ENCODE assay signal across 12 cellular contexts in the genomic region with DNA sequence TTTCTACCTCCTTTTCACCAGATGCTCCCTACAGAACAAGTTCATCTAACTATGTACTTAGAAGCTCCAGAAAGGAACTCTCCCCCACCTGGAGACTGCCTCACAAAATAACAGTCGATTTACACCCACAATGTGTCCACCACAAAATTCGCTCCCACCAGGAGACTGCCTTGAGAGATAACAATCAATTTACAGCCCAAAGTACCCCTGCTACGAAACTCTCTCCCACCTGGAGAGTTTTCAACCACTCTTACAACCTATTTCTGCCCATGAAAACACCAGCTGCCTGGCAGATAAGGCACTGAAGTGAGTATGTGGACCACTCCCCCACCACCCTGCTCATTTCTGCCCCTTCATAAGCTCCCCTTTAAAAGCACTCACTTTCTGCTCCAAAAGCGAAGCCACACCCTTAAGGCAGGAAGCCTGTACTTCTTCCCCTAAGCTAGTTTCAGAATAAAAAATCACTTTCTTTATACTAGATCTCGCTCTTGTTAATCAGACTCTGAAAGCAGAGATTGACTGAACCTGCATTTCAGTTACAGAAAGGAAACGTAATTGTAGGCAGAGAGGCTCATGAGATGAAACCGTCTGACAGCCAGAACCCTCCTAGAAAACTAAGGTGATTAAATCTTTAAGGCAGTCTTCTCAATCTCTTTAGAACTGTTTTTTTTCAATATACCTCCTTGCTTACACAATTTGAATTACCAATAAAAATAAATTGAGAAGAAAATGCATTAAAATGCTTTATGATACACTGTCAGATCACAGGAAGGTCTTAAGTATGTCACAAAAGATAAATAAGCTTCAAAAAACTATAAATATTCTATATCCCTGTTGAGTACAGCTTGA.
DNase-seq lines count a peak whose midpoint lies in the region; ATAC-seq and TF ChIP-seq lines count a peak whose summit lies in the region.
"Had no signal": no experiment of that assay in that cellular context is flagged by ENCODE, and none has a peak within 500 bp of the region (broad histone marks: within the 10 kb centered on the region; RNA-seq: fewer than 3 reads in every experiment).

No MANE protein-coding gene starts in this region.

- H3K36me3 ChIP-seq in mucosa of descending colon (ENCODE audit: low read depth): no peaks in the 10 kb centered on the region

- H3K4me3 Mint-ChIP-seq in activated CD4-positive, alpha-beta T cell treated with anti-CD3 and anti-CD28 coated beads, Interleukin-2, amount 10 ng/mL, durations not matched to agents 24 days and 14 days: no peak overlapping the region
- H3K4me3 Mint-ChIP-seq: activated naive CD8-positive, alpha-beta T cell treated with anti-CD3 and anti-CD28 coated beads, Interleukin-2, amount 10 ng/mL, durations not matched to agents 7 days and 5 days had no signal

- no peaks in the 10 kb centered on the region for H3K9me3 Mint-ChIP-seq in activated CD4-positive, alpha-beta T cell treated with anti-CD3 and anti-CD28 coated beads, Interleukin-2, amount 10 ng/mL, durations not matched to agents 24 days and 14 days
- H3K9me3 Mint-ChIP-seq: activated naive CD8-positive, alpha-beta T cell treated with anti-CD3 and anti-CD28 coated beads, Interleukin-2, amount 10 ng/mL, durations not matched to agents 7 days and 5 days had no signal

- H3K36me3 Mint-ChIP-seq in activated CD4-positive, alpha-beta T cell treated with anti-CD3 and anti-CD28 coated beads, Interleukin-2, amount 10 ng/mL, durations not matched to agents 24 days and 14 days (ENCODE audit: low read depth): no peaks in the 10 kb centered on the region
- H3K36me3 Mint-ChIP-seq: activated naive CD8-positive, alpha-beta T cell treated with anti-CD3 and anti-CD28 coated beads, Interleukin-2, amount 10 ng/mL, durations not matched to agents 7 days and 5 days had no signal

- H3K27me3 Mint-ChIP-seq in activated CD4-positive, alpha-beta T cell treated with anti-CD3 and anti-CD28 coated beads, Interleukin-2, amount 10 ng/mL, durations not matched to agents 24 days and 14 days: peaks cover 20% of the 10 kb centered on the region
- H3K27me3 Mint-ChIP-seq: progenitor cell of endocrine pancreas had no signal

- H3K9me3 ChIP-seq in mucosa of descending colon: no peaks in the 10 kb centered on the region
- H3K9me3 ChIP-seq: A549 had no signal

- H3K4me1 ChIP-seq in mucosa of descending colon (ENCODE audit: low read depth): peaks cover 7% of the 10 kb centered on the region

- peak; percentile 61 for DNase-seq in activated CD4-positive, alpha-beta T cell treated with anti-CD3 and anti-CD28 coated beads, Interleukin-2, amount 10 ng/mL, durations not matched to agents 24 days and 14 days
- DNase-seq in activated CD4-positive, alpha-beta T cell treated with anti-CD3 and anti-CD28 coated beads for 1 hour: no peak
- DNase-seq in mucosa of descending colon (no peak), SW 1271 (lab: John Stamatoyannopoulos, UW) (no peak), left lobe of liver (ENCODE audit: low spot score) (no peak), SW480 (ENCODE audit: low spot score) (no peak)
- DNase-seq: activated naive CD8-positive, alpha-beta T cell treated with anti-CD3 and anti-CD28 coated beads, Interleukin-2, amount 10 ng/mL, durations not matched to agents 7 days and 5 days; NCI-H526 had no signal

- no peak for TF ChIP-seq CTCF in mucosa of descending colon (IDR thresholded peaks at IDR 0.05)

- H3K4me3 ChIP-seq in mucosa of descending colon: no peak overlapping the region
- H3K4me3 ChIP-seq: A549 had no signal

- no peak overlapping the region for H3K27ac Mint-ChIP-seq in activated CD4-positive, alpha-beta T cell treated with anti-CD3 and anti-CD28 coated beads, Interleukin-2, amount 10 ng/mL, durations not matched to agents 24 days and 14 days
- H3K27ac Mint-ChIP-seq: activated naive CD8-positive, alpha-beta T cell treated with anti-CD3 and anti-CD28 coated beads, Interleukin-2, amount 10 ng/mL, durations not matched to agents 7 days and 5 days; progenitor cell of endocrine pancreas had no signal

- intact Hi-C loops in activated CD4-positive, alpha-beta T cell treated with anti-CD3 and anti-CD28 coated beads, Interleukin-2, amount 10 ng/mL, durations not matched to agents 24 days and 14 days (cut with micrococcal nuclease): loop anchor here (10.0 kb wide), 1 partner anchor 136 kb away; no protein-coding TSS in a partner anchor
- intact Hi-C loops in mucosa of descending colon (cut with DNase I, micrococcal nuclease): no loop called here

- ATAC-seq in GM21717 (IDR thresholded peaks at IDR 0.05; ENCODE audit: unreplicated experiment): peak; percentile 53
- peak; percentile 68 for ATAC-seq in HG03571 (IDR thresholded peaks at IDR 0.05; ENCODE audit: unreplicated experiment)
- peak; percentile 39 for ATAC-seq in mucosa of descending colon
- ATAC-seq in left lobe of liver: no peak
- ATAC-seq: A549 had no signal

- no peaks in the 10 kb centered on the region for H3K4me1 Mint-ChIP-seq in activated CD4-positive, alpha-beta T cell treated with anti-CD3 and anti-CD28 coated beads, Interleukin-2, amount 10 ng/mL, durations not matched to agents 24 days and 14 days
- H3K4me1 Mint-ChIP-seq: activated naive CD8-positive, alpha-beta T cell treated with anti-CD3 and anti-CD28 coated beads, Interleukin-2, amount 10 ng/mL, durations not matched to agents 7 days and 5 days had no signal
